In genomic region chr9:97796176-97796575, GRCh38 we compare ENCODE assay signal across 9 cellular contexts. TPM values are rescaled to one million over a fixed set of nuclear protein-coding genes. Genes with fewer than 3 reads are reported as not detected.
DNase-seq lines count a peak whose midpoint lies in the region; ATAC-seq and TF ChIP-seq lines count a peak whose summit lies in the region.
"Not testable (repeated sequence)": the region's sequence is repeated elsewhere in the genome, so short reads cannot be mapped to it uniquely, and the experiment has no call there.
"Had no signal": no experiment of that assay in that cellular context is flagged by ENCODE, and none has a peak within 500 bp of the region (broad histone marks: within the 10 kb centered on the region; RNA-seq: fewer than 3 reads in every experiment).

No MANE protein-coding gene starts in this region.

- not testable (repeated sequence) for H3K9ac ChIP-seq in DND-41 (ENCODE audit: low read depth, low read length)

- H3K79me2 ChIP-seq in DND-41 (ENCODE audit: insufficient read depth, low read length) = not testable (repeated sequence)

- not testable (repeated sequence) for H3K4me2 ChIP-seq in DND-41 (ENCODE audit: insufficient read depth, low read length)

- H3K27ac Mint-ChIP-seq in osteocyte (ENCODE audit: unreplicated experiment) = not testable (repeated sequence)

- not testable (repeated sequence) for H3K4me3 ChIP-seq in DND-41 (ENCODE audit: low read depth in 1 of 2, low read length in 2 of 2)

- DNase-seq in DND-41 = peak; percentile 4
- peak; percentile 78 for DNase-seq in osteocyte (ENCODE audit: extremely low spot score, unreplicated experiment)

- not testable (repeated sequence) for H3K4me3 Mint-ChIP-seq in osteocyte (ENCODE audit: unreplicated experiment)

- TF ChIP-seq CTCF in DND-41 (IDR thresholded peaks at IDR 0.05; ENCODE audit: borderline replicate concordance, extremely low read depth, low read length, poor library complexity, severe bottlenecking); osteocyte (IDR thresholded peaks at IDR 0.05): not testable (repeated sequence)

- H3K36me3 Mint-ChIP-seq in osteocyte (ENCODE audit: unreplicated experiment) = not testable (repeated sequence)

- not testable (repeated sequence) for H3K4me1 Mint-ChIP-seq in osteocyte (ENCODE audit: unreplicated experiment)

- H3K4me1 ChIP-seq in DND-41 (ENCODE audit: insufficient read depth, low read length) = not testable (repeated sequence)

- H3K27ac ChIP-seq in DND-41 (ENCODE audit: low read length) = not testable (repeated sequence)

- not testable (repeated sequence) for H4K20me1 ChIP-seq in DND-41 (ENCODE audit: insufficient read depth, low read length)

- H3K27me3 ChIP-seq in DND-41 (ENCODE audit: insufficient read depth, low read length, poor library complexity) = not testable (repeated sequence)

- H3K9me3 ChIP-seq in DND-41 (ENCODE audit: insufficient read depth, low read length, severe bottlenecking) = not testable (repeated sequence)

- not testable (repeated sequence) for ATAC-seq in DND-41 (ENCODE audit: insufficient read depth, low read depth)

- H3K27me3 Mint-ChIP-seq in osteocyte (ENCODE audit: unreplicated experiment) = peaks cover 16% of the 10 kb centered on the region

- not testable (repeated sequence) for H2AFZ ChIP-seq in DND-41 (ENCODE audit: low read depth, low read length)

- not testable (repeated sequence) for H3K9me3 Mint-ChIP-seq in osteocyte (ENCODE audit: unreplicated experiment)

- H3K36me3 ChIP-seq in DND-41 (ENCODE audit: insufficient read depth, low read length) = not testable (repeated sequence)

RNA-seq across cellular contexts. Expression of gene FOXE1, which starts 56.9 kb away (rescaled TPM):
- total RNA-seq in osteocyte = not detected in 2 replicates
- total RNA-seq: A172; A673; B cell; Caco-2; CD4-positive, alpha-beta memory T cell; CD4-positive, alpha-beta T cell; CD4-positive, CD25-positive, alpha-beta regulatory T cell had no signal
